34 cellular contexts compared by ENCODE assay signal in the genomic region with DNA sequence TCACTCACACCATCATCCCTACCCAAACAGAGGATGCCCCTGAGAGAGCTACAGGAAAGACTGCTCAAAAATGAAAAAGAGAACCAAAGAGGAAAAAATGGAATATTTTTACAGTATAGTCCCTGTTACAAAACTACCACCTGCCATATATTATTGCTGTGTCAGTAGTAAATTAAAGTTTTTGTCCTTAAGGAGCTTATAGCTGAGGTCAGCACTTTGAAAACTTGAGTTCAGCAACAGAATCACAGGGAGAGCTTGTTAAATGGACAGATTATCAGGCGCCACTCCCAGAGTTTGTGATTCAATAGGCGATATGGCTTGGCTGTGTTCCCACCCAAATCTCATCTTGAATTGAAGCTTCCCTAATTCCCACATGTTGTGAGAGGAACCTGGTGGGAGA.
"Had no signal": no experiment of that assay in that cellular context is flagged by ENCODE, and none has a peak within 500 bp of the region (broad histone marks: within the 10 kb centered on the region; RNA-seq: fewer than 3 reads in every experiment).

No MANE protein-coding gene starts in this region.

- H3K27me3 ChIP-seq: adrenal gland, body of pancreas, cardiac muscle cell, colonic mucosa, esophagus squamous epithelium, gastroesophageal sphincter had no signal

- H3K4me3 Mint-ChIP-seq: activated CD4-positive, alpha-beta memory T cell treated with anti-CD3 and anti-CD28 coated beads for 36 hours; activated CD4-positive, alpha-beta T cell treated with anti-CD3 and anti-CD28 coated beads for 36 hours; activated CD4-positive, alpha-beta T cell treated with anti-CD3 and anti-CD28 coated beads, Interleukin-2, amount 10 ng/mL, durations not matched to agents 24 days and 14 days; activated CD8-positive, alpha-beta memory T cell treated with anti-CD3 and anti-CD28 coated beads, Interleukin-2, amount 10 ng/mL, durations not matched to agents 7 days and 5 days; activated CD8-positive, alpha-beta T cell treated with anti-CD3 and anti-CD28 coated beads, Interleukin-2, amount 10 ng/mL, durations not matched to agents 7 days and 5 days; activated naive CD4-positive, alpha-beta T cell treated with anti-CD3 and anti-CD28 coated beads for 36 hours; activated naive CD4-positive, alpha-beta T cell treated with anti-CD3 and anti-CD28 coated beads, Interleukin-2, amount 50 U/mL, for 24 hours; activated naive CD8-positive, alpha-beta T cell treated with anti-CD3 and anti-CD28 coated beads for 36 hours; activated naive CD8-positive, alpha-beta T cell treated with anti-CD3 and anti-CD28 coated beads, Interleukin-2, amount 50 U/mL, for 24 hours; activated T-helper 1 cell treated with anti-CD3 and anti-CD28 coated beads, Interleukin-12 subunit alpha, Interleukin-12 subunit beta, Interleukin-2, Interleukin-4 antibody, amounts not matched to agents 30 ng/mL and 10 ng/mL and 1 ng/mL, durations not matched to agents 14 hours and 24 hours and 36 hours had no signal

- H3K36me3 Mint-ChIP-seq: activated CD4-positive, alpha-beta memory T cell treated with anti-CD3 and anti-CD28 coated beads for 36 hours; activated CD8-positive, alpha-beta memory T cell treated with anti-CD3 and anti-CD28 coated beads, Interleukin-2, amount 10 ng/mL, durations not matched to agents 7 days and 5 days; activated naive CD4-positive, alpha-beta T cell treated with anti-CD3 and anti-CD28 coated beads, Interleukin-2, amount 50 U/mL, for 24 hours had no signal

- H3K9me3 ChIP-seq: adrenal gland, body of pancreas, breast epithelium, colonic mucosa, esophagus squamous epithelium, gastroesophageal sphincter had no signal

- FAIRE-seq: endometrium, endothelial cell of umbilical vein had no signal

- H3K27ac Mint-ChIP-seq: activated CD4-positive, alpha-beta memory T cell treated with anti-CD3 and anti-CD28 coated beads for 36 hours; activated CD4-positive, alpha-beta T cell treated with anti-CD3 and anti-CD28 coated beads for 36 hours; activated CD4-positive, alpha-beta T cell treated with anti-CD3 and anti-CD28 coated beads, Interleukin-2, amount 10 ng/mL, durations not matched to agents 24 days and 14 days; activated CD8-positive, alpha-beta memory T cell treated with anti-CD3 and anti-CD28 coated beads, Interleukin-2, amount 10 ng/mL, durations not matched to agents 7 days and 5 days; activated CD8-positive, alpha-beta T cell treated with anti-CD3 and anti-CD28 coated beads, Interleukin-2, amount 10 ng/mL, durations not matched to agents 7 days and 5 days; activated naive CD4-positive, alpha-beta T cell treated with anti-CD3 and anti-CD28 coated beads for 36 hours; activated naive CD4-positive, alpha-beta T cell treated with anti-CD3 and anti-CD28 coated beads, Interleukin-2, amount 50 U/mL, for 24 hours; activated naive CD8-positive, alpha-beta T cell treated with anti-CD3 and anti-CD28 coated beads for 36 hours; activated naive CD8-positive, alpha-beta T cell treated with anti-CD3 and anti-CD28 coated beads, Interleukin-2, amount 50 U/mL, for 24 hours; activated T-helper 1 cell treated with anti-CD3 and anti-CD28 coated beads, Interleukin-12 subunit alpha, Interleukin-12 subunit beta, Interleukin-2, Interleukin-4 antibody, amounts not matched to agents 30 ng/mL and 10 ng/mL and 1 ng/mL, durations not matched to agents 14 hours and 24 hours and 36 hours; activated T-helper 2 cell treated with anti-CD3 and anti-CD28 coated beads, Interferon-gamma antibody, Interleukin-2, Interleukin-4, amounts not matched to agents 10 μg/mL and 5 μg/mL and 100 μg/mL, durations not matched to agents 14 hours and 24 hours and 36 hours had no signal

- H3K4me1 ChIP-seq: adrenal gland, body of pancreas, breast epithelium, colonic mucosa, esophagus squamous epithelium had no signal

- H3K27me3 Mint-ChIP-seq: activated naive CD4-positive, alpha-beta T cell treated with anti-CD3 and anti-CD28 coated beads, Interleukin-2, amount 50 U/mL, for 24 hours; activated naive CD8-positive, alpha-beta T cell treated with anti-CD3 and anti-CD28 coated beads, Interleukin-2, amount 50 U/mL, for 24 hours had no signal

- H3K9me3 Mint-ChIP-seq: activated CD4-positive, alpha-beta memory T cell treated with anti-CD3 and anti-CD28 coated beads for 36 hours; activated CD4-positive, alpha-beta T cell treated with anti-CD3 and anti-CD28 coated beads, Interleukin-2, amount 10 ng/mL, durations not matched to agents 24 days and 14 days; activated naive CD4-positive, alpha-beta T cell treated with anti-CD3 and anti-CD28 coated beads for 36 hours; activated naive CD4-positive, alpha-beta T cell treated with anti-CD3 and anti-CD28 coated beads, Interleukin-2, amount 50 U/mL, for 24 hours; activated naive CD8-positive, alpha-beta T cell treated with anti-CD3 and anti-CD28 coated beads for 36 hours; activated naive CD8-positive, alpha-beta T cell treated with anti-CD3 and anti-CD28 coated beads, Interleukin-2, amount 50 U/mL, for 24 hours; activated T-helper 1 cell treated with anti-CD3 and anti-CD28 coated beads, Interleukin-12 subunit alpha, Interleukin-12 subunit beta, Interleukin-2, Interleukin-4 antibody, amounts not matched to agents 30 ng/mL and 10 ng/mL and 1 ng/mL, durations not matched to agents 14 hours and 24 hours and 36 hours; activated T-helper 2 cell treated with anti-CD3 and anti-CD28 coated beads, Interferon-gamma antibody, Interleukin-2, Interleukin-4, amounts not matched to agents 10 μg/mL and 5 μg/mL and 100 μg/mL, durations not matched to agents 14 hours and 24 hours and 36 hours had no signal

- H3K4me3 ChIP-seq: adrenal gland, body of pancreas, breast epithelium, cardiac muscle cell, colonic mucosa, esophagus squamous epithelium, gastroesophageal sphincter had no signal

- H3K4me1 Mint-ChIP-seq: activated CD4-positive, alpha-beta T cell treated with anti-CD3 and anti-CD28 coated beads for 36 hours; activated CD4-positive, alpha-beta T cell treated with anti-CD3 and anti-CD28 coated beads, Interleukin-2, amount 10 ng/mL, durations not matched to agents 24 days and 14 days; activated CD8-positive, alpha-beta memory T cell treated with anti-CD3 and anti-CD28 coated beads, Interleukin-2, amount 10 ng/mL, durations not matched to agents 7 days and 5 days; activated naive CD4-positive, alpha-beta T cell treated with anti-CD3 and anti-CD28 coated beads, Interleukin-2, amount 50 U/mL, for 24 hours; activated naive CD8-positive, alpha-beta T cell treated with anti-CD3 and anti-CD28 coated beads for 36 hours; activated naive CD8-positive, alpha-beta T cell treated with anti-CD3 and anti-CD28 coated beads, Interleukin-2, amount 50 U/mL, for 24 hours had no signal

- H3K36me3 ChIP-seq: adrenal gland, breast epithelium, cardiac muscle cell, colonic mucosa, esophagus squamous epithelium, gastroesophageal sphincter had no signal

- DNase-seq: activated CD4-positive, alpha-beta memory T cell treated with anti-CD3 and anti-CD28 coated beads for 36 hours; activated CD4-positive, alpha-beta T cell treated with anti-CD3 and anti-CD28 coated beads for 36 hours; activated CD4-positive, alpha-beta T cell treated with anti-CD3 and anti-CD28 coated beads, Interleukin-2, amount 10 ng/mL, durations not matched to agents 24 days and 14 days; activated CD4-positive, CD25-positive, alpha-beta regulatory T cell; activated CD4-positive, CD25-positive, alpha-beta regulatory T cell treated with anti-CD3 and anti-CD28 coated beads, Interleukin-2, amount 50 U/mL, for 72 hours; activated CD8-positive, alpha-beta memory T cell treated with anti-CD3 and anti-CD28 coated beads, Interleukin-2, amount 10 ng/mL, durations not matched to agents 7 days and 5 days; activated CD8-positive, alpha-beta memory T cell treated with anti-CD3 and anti-CD28 coated beads, Interleukin-2, amount 50 U/mL, for 4 hours; activated CD8-positive, alpha-beta T cell treated with anti-CD3 and anti-CD28 coated beads, Interleukin-2, amount 10 ng/mL, durations not matched to agents 7 days and 5 days; activated effector memory CD4-positive, alpha-beta T cell treated with anti-CD3 and anti-CD28 coated beads, Interleukin-2, amount 50 U/mL, for 16 hours; activated naive CD4-positive, alpha-beta T cell treated with anti-CD3 and anti-CD28 coated beads for 36 hours; activated naive CD8-positive, alpha-beta T cell treated with anti-CD3 and anti-CD28 coated beads for 36 hours; activated naive CD8-positive, alpha-beta T cell treated with anti-CD3 and anti-CD28 coated beads, Interleukin-2, amount 50 U/mL, for 24 hours; activated T-cell treated with anti-CD3 and anti-CD28 coated beads, Interleukin-2, amount 50 U/mL, for 1 hour; activated T-cell treated with anti-CD3 and anti-CD28 coated beads, Interleukin-2, amount 50 U/mL, for 48 hours; adrenal gland; amygdala; aorta; body of pancreas; central memory CD4-positive, alpha-beta T cell; cerebellar nuclear complex; colonic mucosa; effector CD8-positive, alpha-beta T cell; esophagus squamous epithelium; foreskin melanocyte; T-helper 2 cell had no signal

- H3K27ac ChIP-seq: adrenal gland, body of pancreas, breast epithelium, cardiac muscle cell, colonic mucosa, epithelial cell of prostate, esophagus squamous epithelium, gastroesophageal sphincter had no signal

- ATAC-seq: activated CD4-positive, alpha-beta T cell treated with anti-CD3 and anti-CD28 coated beads for 36 hours; activated CD8-positive, alpha-beta memory T cell treated with anti-CD3 and anti-CD28 coated beads, Interleukin-2, amount 10 ng/mL, durations not matched to agents 7 days and 5 days; activated CD8-positive, alpha-beta T cell treated with anti-CD3 and anti-CD28 coated beads, Interleukin-2, amount 10 ng/mL, durations not matched to agents 7 days and 5 days; activated naive CD8-positive, alpha-beta T cell treated with anti-CD3 and anti-CD28 coated beads, Interleukin-2, amount 50 U/mL, for 24 hours; body of pancreas; gastroesophageal sphincter had no signal
